ENCODE assay signal across 14 cellular contexts in the genomic region with DNA sequence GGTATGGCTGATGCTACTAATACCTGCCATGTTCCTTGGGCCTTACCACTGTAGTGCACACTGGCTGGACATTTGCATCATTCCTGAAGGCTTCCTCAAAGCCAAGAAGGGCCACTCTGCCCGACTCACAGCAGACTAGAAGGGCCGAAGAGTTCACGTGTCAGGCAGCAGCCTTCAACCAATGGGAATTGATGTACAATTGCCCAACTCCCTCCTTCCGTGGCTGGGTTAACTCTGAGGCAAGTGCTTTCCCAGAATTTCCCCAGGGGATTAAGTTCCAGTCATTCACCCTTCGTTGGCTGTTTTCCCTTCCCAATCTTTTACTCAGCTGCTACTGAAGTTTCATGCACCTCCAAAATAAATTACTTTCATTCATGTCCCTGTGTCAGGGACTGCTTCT. TPM values are rescaled to one million over a fixed set of nuclear protein-coding genes. Genes with fewer than 3 reads are reported as not detected.
A peak's percentile ranks its signal among the peaks of the same experiment; 100 is the strongest.
DNase-seq lines count a peak whose midpoint lies in the region; ATAC-seq and TF ChIP-seq lines count a peak whose summit lies in the region.
"Had no signal": no experiment of that assay in that cellular context is flagged by ENCODE, and none has a peak within 500 bp of the region (broad histone marks: within the 10 kb centered on the region; RNA-seq: fewer than 3 reads in every experiment).

No MANE protein-coding gene starts in this region.

- no peak overlapping the region for H4K8ac ChIP-seq in IMR-90 (ENCODE audit: low read depth in 2 of 2, low read length in 2 of 2)

- intact Hi-C loops in IMR-90 (cut with micrococcal nuclease), result no loop called here
- intact Hi-C loops in esophagus squamous epithelium (cut with DNase I), result loop anchor here (5.0 to 10.0 kb wide), 2 partner anchors 51 to 99 kb away; no protein-coding TSS in a partner anchor

- in situ Hi-C loops in IMR-90 (cut with MboI; ENCODE audit: low sequenced_read_pairs), result no loop called here

- H3K9me1 ChIP-seq in IMR-90 (ENCODE audit: insufficient read depth, low read length), result no peaks in the 10 kb centered on the region

- no peaks in the 10 kb centered on the region for H3K9me3 ChIP-seq in IMR-90 (ENCODE audit: control insufficient read depth, insufficient read depth, low read length)
- no peaks in the 10 kb centered on the region for H3K9me3 ChIP-seq in esophagus squamous epithelium

- TF ChIP-seq RAD21 in IMR-90 (IDR thresholded peaks at IDR 0.05; ENCODE audit: low read length), result no peak

- H4K20me1 ChIP-seq in IMR-90 (ENCODE audit: insufficient read depth, low read length), result no peaks in the 10 kb centered on the region

- no peak overlapping the region for H2BK20ac ChIP-seq in IMR-90 (ENCODE audit: low read depth, low read length)

- no peak overlapping the region for H4K91ac ChIP-seq in IMR-90 (ENCODE audit: insufficient read depth, low read depth, low read length)

- TF ChIP-seq CTCF in AG09309 (IDR thresholded peaks at IDR 0.05; ENCODE audit: control insufficient read depth, insufficient read depth, low read depth, low read length, missing control alignments), result no peak
- TF ChIP-seq CTCF in IMR-90 (conservative IDR thresholded peaks at IDR 0.05; ENCODE audit: low read depth, low read length), result no peak
- no peak for TF ChIP-seq CTCF in esophagus squamous epithelium (IDR thresholded peaks at IDR 0.05)

- WGBS in IMR-90 (ENCODE audit: extremely low coverage in 2 of 2, insufficient read length in 1 of 2), 2 experiments, result 3% methylated on average over 5 of the region's 5 CpGs; no CpG with 5 or more reads in 1 of the 2 experiments
- 20 to 23% methylated on average over 5 of the region's 5 CpGs for WGBS in esophagus squamous epithelium, 2 donors

- H3K4me3 ChIP-seq in AG09309 (ENCODE audit: control insufficient read depth, low read depth, low read length), result no peak overlapping the region
- H3K4me3 ChIP-seq in IMR-90 (ENCODE audit: insufficient read depth, low read depth, low read length), result no peak overlapping the region
- no peak overlapping the region for H3K4me3 ChIP-seq in esophagus squamous epithelium
- H3K4me3 ChIP-seq: dorsolateral prefrontal cortex had no signal

- BruUV-seq in IMR-90 (replicated peaks; lab: Mats Ljungman, UMichigan), result no TSS peak

- H3K18ac ChIP-seq in IMR-90 (ENCODE audit: low read depth, low read length), result no peak overlapping the region

- H3K27me3 ChIP-seq in IMR-90 (ENCODE audit: control insufficient read depth, insufficient read depth, low read length), result peaks cover 15% of the 10 kb centered on the region
- peaks cover 0 to 9% (median 0%) of the 10 kb centered on the region in 4 donors for H3K27me3 ChIP-seq in esophagus squamous epithelium

- peak; percentile 65 for DNase-seq in AG09309 (ENCODE audit: low read depth)
- DNase-seq in IMR-90, result peak; percentile 60
- peak; percentile 64 for DNase-seq in myocyte (ENCODE audit: low read depth)
- no peak for DNase-seq in esophagus squamous epithelium (lab: John Stamatoyannopoulos, UW)
- no peak for DNase-seq in stimulated activated CD4-positive, alpha-beta T cell treated with anti-CD3 and anti-CD28 coated beads, Interleukin-2, amount 100 ng/mL, for 24 hours
- DNase-seq: activated CD4-positive, alpha-beta T cell treated with anti-CD3 and anti-CD28 coated beads, Interleukin-2, amount 10 ng/mL, durations not matched to agents 7 days and 5 days; activated gamma-delta T cell; CD4-positive, CD25-positive, alpha-beta regulatory T cell; NCI-H1694 had no signal

- no peak overlapping the region for H2AFZ ChIP-seq in IMR-90 (replicated peaks; ENCODE audit: low read length, poor library complexity)

- H3K27ac ChIP-seq in IMR-90 (ENCODE audit: insufficient read depth, low read length) (no peak overlapping the region), esophagus squamous epithelium (no peak overlapping the region)

- H3K9ac ChIP-seq in IMR-90 (ENCODE audit: low read depth, low read length), result no peak overlapping the region

- no peak overlapping the region for H2AK9ac ChIP-seq in IMR-90 (replicated peaks; ENCODE audit: low read depth, low read length, poor library complexity)

- no peak overlapping the region for H3K56ac ChIP-seq in IMR-90 (ENCODE audit: extremely low read depth, insufficient read depth, low read length)

- H3K36me3 ChIP-seq in IMR-90 (ENCODE audit: control insufficient read depth, insufficient read depth, low read length) (no peaks in the 10 kb centered on the region), esophagus squamous epithelium (no peaks in the 10 kb centered on the region)

- H2BK15ac ChIP-seq in IMR-90 (ENCODE audit: low read depth, low read length), result no peak overlapping the region

- no peak overlapping the region for H3K23ac ChIP-seq in IMR-90 (ENCODE audit: low read depth, low read length)

- no peak overlapping the region for H4K5ac ChIP-seq in IMR-90 (ENCODE audit: low read depth, low read length)

- H3K14ac ChIP-seq in IMR-90 (replicated peaks; ENCODE audit: low read depth, low read length), result no peak overlapping the region

- TF ChIP-seq POLR2A in IMR-90 (IDR thresholded peaks at IDR 0.05; ENCODE audit: low read depth, low read length), result no peak
- TF ChIP-seq POLR2A in esophagus squamous epithelium (IDR thresholded peaks at IDR 0.05), result no peak

- dilution Hi-C loops in IMR-90 (cut with HindIII; ENCODE audit: low sequenced_read_pairs, unreplicated experiment), result no loop called here

- no peak overlapping the region for H2AK5ac ChIP-seq in IMR-90 (ENCODE audit: low read depth, low read length)

- H2BK5ac ChIP-seq in IMR-90 (ENCODE audit: low read depth, low read length, poor library complexity, severe bottlenecking), result no peak overlapping the region

- H3K4me2 ChIP-seq in IMR-90 (ENCODE audit: low read depth, low read length), result peak overlapping the region; percentile 17; the same call in 1 of the 2 replicates

- CTCF ChIA-PET in IMR-90 (lab: Yijun Ruan, JAX), result interaction anchor here (1.1 kb wide), 1 partner anchor 101 kb away, joined by 4 read pairs; no protein-coding TSS in a partner anchor

- H2BK120ac ChIP-seq in IMR-90 (ENCODE audit: low read depth, low read length), result no peak overlapping the region

- no peak overlapping the region for H3K4ac ChIP-seq in IMR-90 (ENCODE audit: low read depth, low read length)

- POLR2A ChIA-PET in IMR-90 (lab: Charles Lee; ENCODE audit: unreplicated experiment), result no interaction called here

- H3K79me1 ChIP-seq in IMR-90 (ENCODE audit: low read depth in 1 of 2, low read length in 2 of 2), result no peaks in the 10 kb centered on the region

- ATAC-seq in IMR-90 (ENCODE audit: low read depth) (peak; percentile 66), esophagus mucosa (peak; percentile 16), GM21529 (IDR thresholded peaks at IDR 0.05; ENCODE audit: unreplicated experiment) (no peak), GM21526 (IDR thresholded peaks at IDR 0.05; ENCODE audit: low FRiP score, unreplicated experiment) (no peak)

- H3K4me1 ChIP-seq in IMR-90 (ENCODE audit: control insufficient read depth, insufficient read depth, low read length) (peaks cover 13% of the 10 kb centered on the region), esophagus squamous epithelium (peaks cover 0 to 19% (median 10%) of the 10 kb centered on the region in 3 donors)

TF ChIP-seq in IMR-90, 13 proteins besides CTCF, POLR2A, EP300 and RAD21:
- TF ChIP-seq CEBPB (IDR thresholded peaks at IDR 0.05; ENCODE audit: low read depth, low read length) (peak; percentile 60; the same call in 1 of the 2 replicates), BHLHE40 (IDR thresholded peaks at IDR 0.05; ENCODE audit: low read depth, low read length) (no peak)

RNA-seq across cellular contexts. Expression of a gene that starts 29.8 kb away (rescaled TPM):
- 8.3 and 9.0 TPM in 2 replicates for total RNA-seq in IMR-90 (2012; rRNA removed)
- polyA plus RNA-seq in IMR-90 (2012; rRNA removed), result 12.6 and 12.8 TPM in 2 replicates
- 30.6 and 37.1 TPM in 2 replicates for polyA plus RNA-seq in IMR-90 (2012; cell fraction: cytosol; rRNA removed)
- 7.0 and 9.8 TPM in 2 replicates for polyA plus RNA-seq in IMR-90 (2012; cell fraction: nucleus; rRNA removed; ENCODE audit: low replicate concordance)
- 11.7 TPM for total RNA-seq in esophagus mucosa
- 7.2 and 8.2 TPM in 2 replicates for total RNA-seq in myocyte
- polyA plus RNA-seq in myocyte (2012), result 17.6 TPM
- 10 to 100 TPM in 2 of 4 donors, 1 to 10 TPM in 2; 5.2 to 93.7 (median 12.0) TPM for total RNA-seq in esophagus squamous epithelium
- total RNA-seq: neural crest cell had no signal

RNA-seq across cellular contexts. Expression of a gene that starts 30.3 kb away (rescaled TPM):
- total RNA-seq in IMR-90 (2012; rRNA removed) (20.8 and 27.6 TPM in 2 replicates), esophagus mucosa (26.0 TPM), myocyte (49.7 and 54.7 TPM in 2 replicates), esophagus squamous epithelium (10 to 100 TPM; 31.7 to 95.5 (median 40.3) TPM)
- polyA plus RNA-seq in IMR-90 (2012; rRNA removed), result 19.5 and 20.1 TPM in 2 replicates
- 19.7 and 20.0 TPM in 2 replicates for polyA plus RNA-seq in IMR-90 (2012; cell fraction: cytosol; rRNA removed)
- polyA plus RNA-seq in IMR-90 (2012; cell fraction: nucleus; rRNA removed; ENCODE audit: low replicate concordance), result 21.4 and 21.6 TPM in 2 replicates
- 47.2 TPM for polyA plus RNA-seq in myocyte (2012)

RNA-seq across cellular contexts. Expression of a gene that starts 39.9 kb away (rescaled TPM):
- 26.1 and 33.3 TPM in 2 replicates for total RNA-seq in IMR-90 (2012; rRNA removed)
- 31.6 and 31.8 TPM in 2 replicates for polyA plus RNA-seq in IMR-90 (2012; rRNA removed)
- 33.5 and 40.4 TPM in 2 replicates for polyA plus RNA-seq in IMR-90 (2012; cell fraction: cytosol; rRNA removed)
- polyA plus RNA-seq in IMR-90 (2012; cell fraction: nucleus; rRNA removed; ENCODE audit: low replicate concordance), result 20.8 and 36.5 TPM in 2 replicates
- total RNA-seq in esophagus mucosa, result 33.0 TPM
- total RNA-seq in myocyte, result 30.7 and 36.0 TPM in 2 replicates
- 46.4 TPM for polyA plus RNA-seq in myocyte (2012)
- 100 to 1,000 TPM in 1 of 4 donors, 10 to 100 TPM in 3; 21.6 to 135 (median 42.2) TPM for total RNA-seq in esophagus squamous epithelium

RNA-seq across cellular contexts. Expression of a gene that starts 45.2 kb away (rescaled TPM):
- total RNA-seq in IMR-90 (2012; rRNA removed), result 6.6 and 8.1 TPM in 2 replicates
- polyA plus RNA-seq in IMR-90 (2012; rRNA removed), result 11.4 and 13.4 TPM in 2 replicates
- 4.5 and 4.7 TPM in 2 replicates for polyA plus RNA-seq in IMR-90 (2012; cell fraction: cytosol; rRNA removed)
- 12.5 and 26.9 TPM in 2 replicates for polyA plus RNA-seq in IMR-90 (2012; cell fraction: nucleus; rRNA removed; ENCODE audit: low replicate concordance)
- total RNA-seq in esophagus mucosa, result 23.1 TPM
- 3.8 and 4.1 TPM in 2 replicates for total RNA-seq in myocyte
- polyA plus RNA-seq in myocyte (2012), result 22.2 TPM
- 10 to 100 TPM; 25.4 to 28.3 (median 26.7) TPM for total RNA-seq in esophagus squamous epithelium

RNA-seq across cellular contexts. Expression of a gene that starts 57.0 kb away (rescaled TPM):
- 0.18 and 0.28 TPM in 2 replicates for total RNA-seq in IMR-90 (2012; rRNA removed)
- 0.19 and 0.20 TPM in 2 replicates for polyA plus RNA-seq in IMR-90 (2012; rRNA removed)
- 0.10 and 0.18 TPM in 2 replicates for polyA plus RNA-seq in IMR-90 (2012; cell fraction: cytosol; rRNA removed)
- 0.14 and 0.15 TPM in 2 replicates for polyA plus RNA-seq in IMR-90 (2012; cell fraction: nucleus; rRNA removed; ENCODE audit: low replicate concordance)
- 5.5 TPM for total RNA-seq in esophagus mucosa
- not detected in 2 replicates for total RNA-seq in myocyte
- not detected for polyA plus RNA-seq in myocyte (2012)
- 10 to 100 TPM in 2 of 4 donors, 1 to 10 TPM in 2; 3.4 to 24.8 (median 9.2) TPM for total RNA-seq in esophagus squamous epithelium

Comparison
In these comparisons a context has a peak if more than half of its experiments do, and no peak if none do; other contexts are left out.
1. DNase-seq: peak in AG09309 (single experiment), IMR-90 (single experiment) and myocyte (single experiment); none in esophagus squamous epithelium (single experiment) and stimulated activated CD4-positive, alpha-beta T cell treated with anti-CD3 and anti-CD28 coated beads, Interleukin-2, amount 100 ng/mL, for 24 hours (0 of 2).
2. ATAC-seq: peak in IMR-90 (single experiment) and esophagus mucosa (single experiment); none in GM21529 (single experiment) and GM21526 (single experiment).